17 cellular contexts compared by ENCODE assay signal in the genomic region with DNA sequence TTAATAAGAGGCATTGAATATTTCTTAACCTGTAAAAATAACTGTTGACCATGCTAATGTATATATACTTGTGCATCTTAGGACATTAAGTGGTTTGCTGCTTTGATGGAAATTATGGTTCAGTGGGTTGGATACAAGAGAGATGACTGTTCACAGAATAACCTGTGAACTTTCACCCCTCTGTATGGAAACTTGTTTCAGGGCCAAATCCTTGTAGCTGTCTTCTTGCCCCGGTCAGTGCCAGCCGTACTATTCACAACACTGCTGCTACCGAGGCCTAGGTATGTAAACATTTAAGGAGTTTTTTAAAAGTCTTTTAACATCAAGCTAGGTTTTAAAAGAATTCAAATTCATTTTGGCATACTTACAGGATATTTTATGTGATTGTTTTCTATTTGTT. TPM values are rescaled to one million over a fixed set of nuclear protein-coding genes. Genes with fewer than 3 reads are reported as not detected.
DNase-seq lines count a peak whose midpoint lies in the region; ATAC-seq and TF ChIP-seq lines count a peak whose summit lies in the region.
"Had no signal": no experiment of that assay in that cellular context is flagged by ENCODE, and none has a peak within 500 bp of the region (broad histone marks: within the 10 kb centered on the region; RNA-seq: fewer than 3 reads in every experiment).

No MANE protein-coding gene starts in this region.

- H3K4me1 Mint-ChIP-seq in CD4-positive, CD25-positive, alpha-beta regulatory T cell, result peaks cover 0 to 38% (median 28%) of the 10 kb centered on the region in 4 donors
- H3K4me1 Mint-ChIP-seq in CD8-positive, alpha-beta memory T cell, result peaks cover 20 to 32% (median 32%) of the 10 kb centered on the region in 3 donors
- H3K4me1 Mint-ChIP-seq in effector memory CD8-positive, alpha-beta T cell (ENCODE audit: low read depth in 2 of 2), result peaks cover 9 to 14% of the 10 kb centered on the region in 2 donors

- TF ChIP-seq CTCF in neutrophil (IDR thresholded peaks at IDR 0.05) (no peak), RWPE1 (conservative IDR thresholded peaks at IDR 0.05; ENCODE audit: low read depth) (no peak)

- no peaks in the 10 kb centered on the region for H3K9me3 Mint-ChIP-seq in CD4-positive, CD25-positive, alpha-beta regulatory T cell
- no peaks in the 10 kb centered on the region for H3K9me3 Mint-ChIP-seq in CD8-positive, alpha-beta memory T cell
- no peaks in the 10 kb centered on the region for H3K9me3 Mint-ChIP-seq in effector memory CD8-positive, alpha-beta T cell
- H3K9me3 Mint-ChIP-seq: stimulated activated naive CD8-positive, alpha-beta T cell treated with anti-CD3 and anti-CD28 coated beads, Interleukin-15, amount 100 ng/mL, for 72 hours had no signal

- no peak for ATAC-seq in CD4-positive, CD25-positive, alpha-beta regulatory T cell (ENCODE audit: low read depth in 2 of 2)
- no peak for ATAC-seq in effector memory CD8-positive, alpha-beta T cell (replicated peaks)
- no peak for ATAC-seq in HG02840 (IDR thresholded peaks at IDR 0.05; ENCODE audit: low FRiP score, unreplicated experiment)
- ATAC-seq: SK-N-SH treated with all-trans-retinoic acid at 6 μM for 48 hours; stimulated activated naive CD8-positive, alpha-beta T cell treated with anti-CD3 and anti-CD28 coated beads, Interleukin-15, amount 100 ng/mL, for 72 hours had no signal

- no peak overlapping the region for H3K4me3 ChIP-seq in CD4-positive, CD25-positive, alpha-beta regulatory T cell (ENCODE audit: low read depth, low read length)
- no peak overlapping the region for H3K4me3 ChIP-seq in CD8-positive, alpha-beta memory T cell (ENCODE audit: low read length)
- no peak overlapping the region for H3K4me3 ChIP-seq in neutrophil (ENCODE audit: low read depth in 1 of 2, low read length in 1 of 2)
- H3K4me3 ChIP-seq: hepatocyte, ovary, tibial nerve had no signal

- peak overlapping the region; percentile 21 for H3K27ac ChIP-seq in CD4-positive, CD25-positive, alpha-beta regulatory T cell (ENCODE audit: insufficient read depth, low read length, poor library complexity, severe bottlenecking)
- H3K27ac ChIP-seq in CD8-positive, alpha-beta memory T cell (ENCODE audit: low read depth, low read length), result no peak overlapping the region
- H3K27ac ChIP-seq in neutrophil (peak overlapping the region; percentile 19), RWPE1 (no peak overlapping the region)
- H3K27ac ChIP-seq: brain microvascular endothelial cell, hepatocyte, ovary had no signal

- H3K27ac Mint-ChIP-seq in CD4-positive, CD25-positive, alpha-beta regulatory T cell, result peak overlapping the region in 2 of 3 donors; percentile 11 to 57
- peak overlapping the region in 5 of 8 donors; percentile 9 to 72 (median 51) for H3K27ac Mint-ChIP-seq in CD8-positive, alpha-beta memory T cell
- peak overlapping the region; percentile 55 to 85 for H3K27ac Mint-ChIP-seq in effector memory CD8-positive, alpha-beta T cell

- peaks cover 2% of the 10 kb centered on the region for H3K4me1 ChIP-seq in CD4-positive, CD25-positive, alpha-beta regulatory T cell (ENCODE audit: control insufficient read depth, insufficient read depth, low read length, poor library complexity, severe bottlenecking)
- no peaks in the 10 kb centered on the region for H3K4me1 ChIP-seq in CD8-positive, alpha-beta memory T cell (ENCODE audit: insufficient read depth, low read length)
- peaks cover 0 to 7% of the 10 kb centered on the region in 2 experiments for H3K4me1 ChIP-seq in neutrophil (ENCODE audit: control insufficient read depth in 1 of 2, insufficient read depth in 1 of 2, low read depth in 1 of 2, low read length in 1 of 2)

- no peaks in the 10 kb centered on the region for H3K27me3 ChIP-seq in CD4-positive, CD25-positive, alpha-beta regulatory T cell (ENCODE audit: control insufficient read depth, insufficient read depth, low read length)
- no peaks in the 10 kb centered on the region for H3K27me3 ChIP-seq in CD8-positive, alpha-beta memory T cell (ENCODE audit: insufficient read depth, low read length, poor library complexity, severe bottlenecking)
- no peaks in the 10 kb centered on the region for H3K27me3 ChIP-seq in neutrophil
- H3K27me3 ChIP-seq: brain microvascular endothelial cell, hepatocyte, ovary, tibial nerve had no signal

- CTCF ChIA-PET in CD8-positive, alpha-beta memory T cell (lab: Charles Lee), result interaction anchor here (1.4 kb wide), 1 partner anchor 33 kb away, joined by 4 read pairs; no protein-coding TSS in a partner anchor
- CTCF ChIA-PET in RWPE1 (lab: Yijun Ruan, JAX), result no interaction called here

- H3K27me3 Mint-ChIP-seq in CD4-positive, CD25-positive, alpha-beta regulatory T cell, result no peaks in the 10 kb centered on the region
- H3K27me3 Mint-ChIP-seq in CD8-positive, alpha-beta memory T cell, result peaks cover 0 to 1% of the 10 kb centered on the region in 2 donors
- H3K27me3 Mint-ChIP-seq in effector memory CD8-positive, alpha-beta T cell, result no peaks in the 10 kb centered on the region
- H3K27me3 Mint-ChIP-seq: stimulated activated naive CD8-positive, alpha-beta T cell treated with anti-CD3 and anti-CD28 coated beads, Interleukin-15, amount 100 ng/mL, for 72 hours had no signal

- H3K4me3 Mint-ChIP-seq in CD4-positive, CD25-positive, alpha-beta regulatory T cell, result no peak overlapping the region
- no peak overlapping the region for H3K4me3 Mint-ChIP-seq in CD8-positive, alpha-beta memory T cell
- H3K4me3 Mint-ChIP-seq in effector memory CD8-positive, alpha-beta T cell, result no peak overlapping the region
- H3K4me3 Mint-ChIP-seq: stimulated activated naive CD8-positive, alpha-beta T cell treated with anti-CD3 and anti-CD28 coated beads, Interleukin-15, amount 100 ng/mL, for 72 hours had no signal

- no peak for DNase-seq in CD4-positive, CD25-positive, alpha-beta regulatory T cell
- DNase-seq in CD8-positive, alpha-beta memory T cell, result no peak
- DNase-seq in effector memory CD8-positive, alpha-beta T cell, result no peak
- DNase-seq in RWPE1 (ENCODE audit: low spot score), result no peak
- no peak for DNase-seq in NCI-H526 treated with DMSO at 0.1 percent for 48 hours (lab: John Stamatoyannopoulos, UW)
- DNase-seq: activated CD4-positive, CD25-positive, alpha-beta regulatory T cell; brain microvascular endothelial cell; NCI-H2107; NCI-H510A; ovary; stimulated activated CD4-positive, alpha-beta T cell treated with anti-CD3 and anti-CD28 coated beads, Interleukin-4, amount 100 ng/mL, for 1 hour; stimulated activated naive CD8-positive, alpha-beta T cell treated with anti-CD3 and anti-CD28 coated beads, Interleukin-15, amount 100 ng/mL, for 72 hours had no signal

- H3K9me3 ChIP-seq in CD4-positive, CD25-positive, alpha-beta regulatory T cell (ENCODE audit: control insufficient read depth in 2 of 2, low read length in 2 of 2), result no peaks in the 10 kb centered on the region
- no peaks in the 10 kb centered on the region for H3K9me3 ChIP-seq in CD8-positive, alpha-beta memory T cell (ENCODE audit: low read length)
- H3K9me3 ChIP-seq in neutrophil, result no peaks in the 10 kb centered on the region
- H3K9me3 ChIP-seq: ovary, tibial nerve had no signal

- POLR2A ChIA-PET in CD8-positive, alpha-beta memory T cell (lab: Charles Lee), result interaction anchor here (0.9 kb wide), 1 partner anchor 29 kb away, joined by 3 read pairs; a partner anchor contains a TSS
- POLR2A ChIA-PET in RWPE1 (lab: Yijun Ruan, JAX; ENCODE audit: low non-redundant PET), result no interaction called here

- peaks cover 95% of the 10 kb centered on the region for H3K36me3 ChIP-seq in CD4-positive, CD25-positive, alpha-beta regulatory T cell (ENCODE audit: control insufficient read depth, insufficient read depth, low read length)
- H3K36me3 ChIP-seq in CD8-positive, alpha-beta memory T cell (ENCODE audit: insufficient read depth, low read length), result peaks cover 69% of the 10 kb centered on the region
- peaks cover 100% of the 10 kb centered on the region for H3K36me3 ChIP-seq in neutrophil
- H3K36me3 ChIP-seq: ovary had no signal

- peaks cover 45% of the 10 kb centered on the region for H3K36me3 Mint-ChIP-seq in CD4-positive, CD25-positive, alpha-beta regulatory T cell
- peaks cover 6 to 82% (median 16%) of the 10 kb centered on the region in 3 donors for H3K36me3 Mint-ChIP-seq in CD8-positive, alpha-beta memory T cell
- H3K36me3 Mint-ChIP-seq in effector memory CD8-positive, alpha-beta T cell (ENCODE audit: insufficient read depth), result peaks cover 79% of the 10 kb centered on the region

RNA-seq across cellular contexts. Expression of a gene that starts 16.1 kb away (rescaled TPM):
- 15.2 TPM for total RNA-seq in CD4-positive, CD25-positive, alpha-beta regulatory T cell
- polyA plus RNA-seq in CD4-positive, CD25-positive, alpha-beta regulatory T cell, result 1 to 10 TPM; 4.2 to 5.1 (median 4.9) TPM
- total RNA-seq in CD8-positive, alpha-beta memory T cell, result 10 to 100 TPM; 38.0 to 41.0 TPM
- polyA plus RNA-seq in CD8-positive, alpha-beta memory T cell, result 3.3 TPM

RNA-seq across cellular contexts. Expression of a gene that starts 29.5 kb away (rescaled TPM):
- total RNA-seq in CD4-positive, CD25-positive, alpha-beta regulatory T cell, result 358 TPM
- polyA plus RNA-seq in CD4-positive, CD25-positive, alpha-beta regulatory T cell, result 100 to 1,000 TPM; 429 to 518 (median 444) TPM
- total RNA-seq in CD8-positive, alpha-beta memory T cell, result 100 to 1,000 TPM; 316 to 339 TPM
- 715 TPM for polyA plus RNA-seq in CD8-positive, alpha-beta memory T cell

RNA-seq across cellular contexts. Expression of a gene that starts 30.4 kb away (rescaled TPM):
- 44.0 TPM for total RNA-seq in CD4-positive, CD25-positive, alpha-beta regulatory T cell
- 10 to 100 TPM; 45.5 to 63.9 (median 52.1) TPM for polyA plus RNA-seq in CD4-positive, CD25-positive, alpha-beta regulatory T cell
- 100 to 1,000 TPM; 194 to 196 TPM for total RNA-seq in CD8-positive, alpha-beta memory T cell
- 50.9 TPM for polyA plus RNA-seq in CD8-positive, alpha-beta memory T cell

Comparison
In these comparisons a context has a peak if more than half of its experiments do, and no peak if none do; other contexts are left out.
1. H3K27ac ChIP-seq: peak in CD4-positive, CD25-positive, alpha-beta regulatory T cell (single experiment) and neutrophil (single experiment); none in CD8-positive, alpha-beta memory T cell (single experiment) and RWPE1 (single experiment).
2. Peak in every context shown above with its lines, with median percentiles within 50 percentile points of each other: H3K27ac Mint-ChIP-seq.